In genomic region chr11:118929496-118930151, GRCh38 we compare ENCODE assay signal across 8 cellular contexts. TPM values are rescaled to one million over a fixed set of nuclear protein-coding genes. Genes with fewer than 3 reads are reported as not detected.
DNase-seq lines count a peak whose midpoint lies in the region; ATAC-seq and TF ChIP-seq lines count a peak whose summit lies in the region.

No MANE protein-coding gene starts in this region.

- H3K4me3 ChIP-seq in HFF-Myc (replicated peaks; ENCODE audit: low read depth, low read length) (peak overlapping the region; percentile 61), NT2/D1 (ENCODE audit: insufficient read length, low read depth) (peak overlapping the region; percentile 69)

- peak overlapping the region; percentile 68 for H3K9ac ChIP-seq in NT2/D1 (ENCODE audit: insufficient read length, low read depth)

- peak overlapping the region; percentile 96 for H3K4me3 Mint-ChIP-seq in mesothelial cell of epicardium
- peak overlapping the region; percentile 90 for H3K4me3 Mint-ChIP-seq in stimulated activated effector memory CD8-positive, alpha-beta T cell treated with anti-CD3 and anti-CD28 coated beads, Interleukin-12 subunit alpha, Interleukin-12 subunit beta, amount 100 ng/mL, for 72 hours

- no peaks in the 10 kb centered on the region for H3K36me3 ChIP-seq in NT2/D1 (ENCODE audit: insufficient read depth, insufficient read length, low read length)

- no peaks in the 10 kb centered on the region for H3K36me3 Mint-ChIP-seq in mesothelial cell of epicardium
- H3K36me3 Mint-ChIP-seq in stimulated activated effector memory CD8-positive, alpha-beta T cell treated with anti-CD3 and anti-CD28 coated beads, Interleukin-12 subunit alpha, Interleukin-12 subunit beta, amount 100 ng/mL, for 72 hours: peaks cover 37% of the 10 kb centered on the region

- peak; percentile 90 for DNase-seq in Ammon's horn (ENCODE audit: low spot score)
- DNase-seq in HFF-Myc (ENCODE audit: extremely low read depth, low read depth): no peak
- no peak for DNase-seq in NT2/D1 (ENCODE audit: low read depth, low spot score)
- DNase-seq in activated CD8-positive, alpha-beta memory T cell treated with anti-CD3 and anti-CD28 coated beads, Interleukin-2, amount 50 U/mL, for 48 hours: peak; percentile 84
- peak; percentile 77 for DNase-seq in epidermal melanocyte (ENCODE audit: insufficient read length, low spot score)
- peak; percentile 84 for DNase-seq in mesothelial cell of epicardium (ENCODE audit: low spot score in 2 of 2, unreplicated experiment in 2 of 2)
- peak in 1 of 2 donors; percentile 78 for DNase-seq in stimulated activated effector memory CD8-positive, alpha-beta T cell treated with anti-CD3 and anti-CD28 coated beads, Interleukin-12 subunit alpha, Interleukin-12 subunit beta, amount 100 ng/mL, for 72 hours (ENCODE audit: low spot score in 2 of 2)

- no peak for TF ChIP-seq CTCF in HFF-Myc (IDR thresholded peaks at IDR 0.05; ENCODE audit: low read depth, low read length, missing control alignments)
- no peak for TF ChIP-seq CTCF in mesothelial cell of epicardium (IDR thresholded peaks at IDR 0.05; ENCODE audit: unreplicated experiment)

- peaks cover 21% of the 10 kb centered on the region for H3K27me3 ChIP-seq in NT2/D1 (ENCODE audit: insufficient read depth, insufficient read length)

- no peaks in the 10 kb centered on the region for H3K9me3 ChIP-seq in NT2/D1 (ENCODE audit: insufficient read depth, low read length)

- H3K27me3 Mint-ChIP-seq in mesothelial cell of epicardium (ENCODE audit: low read depth): no peaks in the 10 kb centered on the region

- peak overlapping the region; percentile 94 for H3K27ac Mint-ChIP-seq in mesothelial cell of epicardium
- H3K27ac Mint-ChIP-seq in stimulated activated effector memory CD8-positive, alpha-beta T cell treated with anti-CD3 and anti-CD28 coated beads, Interleukin-12 subunit alpha, Interleukin-12 subunit beta, amount 100 ng/mL, for 72 hours: peak overlapping the region; percentile 94

- H3K4me1 ChIP-seq in NT2/D1 (ENCODE audit: insufficient read depth, insufficient read length): peaks cover 8% of the 10 kb centered on the region

- H3K4me1 Mint-ChIP-seq in mesothelial cell of epicardium: peaks cover 26% of the 10 kb centered on the region
- peaks cover 43% of the 10 kb centered on the region for H3K4me1 Mint-ChIP-seq in stimulated activated effector memory CD8-positive, alpha-beta T cell treated with anti-CD3 and anti-CD28 coated beads, Interleukin-12 subunit alpha, Interleukin-12 subunit beta, amount 100 ng/mL, for 72 hours

- H3K9me3 Mint-ChIP-seq in mesothelial cell of epicardium: no peaks in the 10 kb centered on the region
- no peaks in the 10 kb centered on the region for H3K9me3 Mint-ChIP-seq in stimulated activated effector memory CD8-positive, alpha-beta T cell treated with anti-CD3 and anti-CD28 coated beads, Interleukin-12 subunit alpha, Interleukin-12 subunit beta, amount 100 ng/mL, for 72 hours

- peak; percentile 2 for ATAC-seq in stimulated activated effector memory CD8-positive, alpha-beta T cell treated with anti-CD3 and anti-CD28 coated beads, Interleukin-12 subunit alpha, Interleukin-12 subunit beta, amount 100 ng/mL, for 72 hours
- no peak for ATAC-seq in HG03439 (IDR thresholded peaks at IDR 0.05; ENCODE audit: unreplicated experiment)

RNA-seq across cellular contexts. Expression of gene BCL9L, which starts 3.9 kb away (rescaled TPM):
- total RNA-seq in mesothelial cell of epicardium: 88.6 to 92.4 TPM (median 91.7 TPM) in 3 replicates

RNA-seq across cellular contexts. Expression of gene UPK2, which starts 26.5 kb away (rescaled TPM):
- 2.2 to 3.0 TPM (median 2.7 TPM) in 3 replicates for total RNA-seq in mesothelial cell of epicardium

RNA-seq across cellular contexts. Expression of gene FOXR1, which starts 41.9 kb away (rescaled TPM):
- not detected in 3 replicates for total RNA-seq in mesothelial cell of epicardium

RNA-seq across cellular contexts. Expression of gene CXCR5, which starts 45.9 kb away (rescaled TPM):
- not detected in 3 replicates for total RNA-seq in mesothelial cell of epicardium

Comparison
In these comparisons a context has a peak if more than half of its experiments do, and no peak if none do; other contexts are left out.
1. DNase-seq: peak in Ammon's horn (single experiment), activated CD8-positive, alpha-beta memory T cell treated with anti-CD3 and anti-CD28 coated beads, Interleukin-2, amount 50 U/mL, for 48 hours (single experiment), epidermal melanocyte (single experiment) and mesothelial cell of epicardium (2 of 2); none in HFF-Myc (single experiment) and NT2/D1 (single experiment).